ENCODE assay signal across 22 cellular contexts in genomic region chr16:49706620-49707355, GRCh38.
DNase-seq lines count a peak whose midpoint lies in the region; ATAC-seq, FAIRE-seq and TF ChIP-seq lines count a peak whose summit lies in the region.
"Had no signal": no experiment of that assay in that cellular context is flagged by ENCODE, and none has a peak within 500 bp of the region (broad histone marks: within the 10 kb centered on the region; RNA-seq: fewer than 3 reads in every experiment).

No MANE protein-coding gene starts in this region.

- H3K36me3 ChIP-seq in BLaER1: no peaks in the 10 kb centered on the region
- H3K36me3 ChIP-seq in HEK293 (ENCODE audit: control insufficient read depth in 2 of 2, insufficient read depth in 1 of 2, low read length in 2 of 2): no peaks in the 10 kb centered on the region
- H3K36me3 ChIP-seq in kidney (ENCODE audit: control insufficient read depth in 1 of 2, insufficient read depth in 2 of 2, low read length in 2 of 2): no peaks in the 10 kb centered on the region

- CTCF ChIA-PET in HEK293 (lab: Yijun Ruan, JAX): no interaction called here

- H3K9me3 ChIP-seq in BLaER1 (no peaks in the 10 kb centered on the region), HEK293 (ENCODE audit: control insufficient read depth, insufficient read depth, low read depth, low read length) (no peaks in the 10 kb centered on the region), kidney (ENCODE audit: control insufficient read depth in 1 of 2, low read length in 2 of 2) (no peaks in the 10 kb centered on the region)

- H3K27ac Mint-ChIP-seq in progenitor cell of endocrine pancreas: peak overlapping the region; percentile 69
- H3K27ac Mint-ChIP-seq in naive thymus-derived CD8-positive, alpha-beta T cell: no peak overlapping the region
- H3K27ac Mint-ChIP-seq: B cell; CD4-positive, alpha-beta memory T cell had no signal

- no peak for FAIRE-seq in kidney (lab: Jason Lieb, UNC)
- FAIRE-seq: A204.1, D721Med, G401.6, GM12891, HepG2, HTR-8/SVneo had no signal

- ATAC-seq in naive thymus-derived CD8-positive, alpha-beta T cell: no peak
- ATAC-seq: HepG2 had no signal

- peaks cover 10% of the 10 kb centered on the region for H3K4me1 Mint-ChIP-seq in progenitor cell of endocrine pancreas (ENCODE audit: low read depth)
- H3K4me1 Mint-ChIP-seq in naive thymus-derived CD8-positive, alpha-beta T cell: no peaks in the 10 kb centered on the region
- H3K4me1 Mint-ChIP-seq: B cell; CD4-positive, alpha-beta memory T cell had no signal

- H3K4me3 Mint-ChIP-seq in progenitor cell of endocrine pancreas (ENCODE audit: low read depth): no peak overlapping the region
- H3K4me3 Mint-ChIP-seq in naive thymus-derived CD8-positive, alpha-beta T cell: no peak overlapping the region
- H3K4me3 Mint-ChIP-seq: B cell; CD4-positive, alpha-beta memory T cell had no signal

- no peaks in the 10 kb centered on the region for H3K27me3 Mint-ChIP-seq in progenitor cell of endocrine pancreas
- peaks cover 0 to 4% (median 2%) of the 10 kb centered on the region in 5 donors for H3K27me3 Mint-ChIP-seq in naive thymus-derived CD8-positive, alpha-beta T cell
- H3K27me3 Mint-ChIP-seq: B cell had no signal

- H3K4me3 ChIP-seq in BLaER1 (no peak overlapping the region), HEK293 (ENCODE audit: low read depth, low read length) (no peak overlapping the region), kidney (ENCODE audit: low read length in 2 of 2) (no peak overlapping the region)

- peak overlapping the region; percentile 14; the same call in 1 of the 2 replicates for H3K4me2 ChIP-seq in BLaER1

- H3K36me3 Mint-ChIP-seq in progenitor cell of endocrine pancreas (ENCODE audit: insufficient read depth): peaks cover 3% of the 10 kb centered on the region
- no peaks in the 10 kb centered on the region for H3K36me3 Mint-ChIP-seq in naive thymus-derived CD8-positive, alpha-beta T cell
- H3K36me3 Mint-ChIP-seq: CD4-positive, alpha-beta memory T cell had no signal

- TF ChIP-seq CTCF in HEK293 (tag by site-specific recombination; IDR thresholded peaks at IDR 0.05) (no peak), kidney (IDR thresholded peaks at IDR 0.05; ENCODE audit: borderline replicate concordance, extremely low read depth, insufficient read depth) (no peak), progenitor cell of endocrine pancreas (IDR thresholded peaks at IDR 0.05; ENCODE audit: unreplicated experiment) (no peak)

- no peaks in the 10 kb centered on the region for H3K9me3 Mint-ChIP-seq in progenitor cell of endocrine pancreas (ENCODE audit: low read depth)
- H3K9me3 Mint-ChIP-seq in naive thymus-derived CD8-positive, alpha-beta T cell: no peaks in the 10 kb centered on the region

- H3K4me1 ChIP-seq in BLaER1 (peaks cover 100% of the 10 kb centered on the region), HEK293 (ENCODE audit: control insufficient read depth, insufficient read depth, low read length) (no peaks in the 10 kb centered on the region), kidney (ENCODE audit: control insufficient read depth in 1 of 2, insufficient read depth in 1 of 2, low read depth in 1 of 2, low read length in 2 of 2) (no peaks in the 10 kb centered on the region)

- DNase-seq in kidney (peak; percentile 16), progenitor cell of endocrine pancreas (ENCODE audit: low spot score, unreplicated experiment) (no peak), cerebellar cortex (ENCODE audit: low spot score) (no peak), COLO829 (ENCODE audit: low spot score) (no peak)
- DNase-seq in naive thymus-derived CD8-positive, alpha-beta T cell: no peak
- DNase-seq: CD4-positive, alpha-beta memory T cell; COR-L47; DMS153; DMS79 treated with DMSO at 0.1 percent for 48 hours; EL; GOT3; HCEC 1CT had no signal

- H3K9ac ChIP-seq in BLaER1: no peak overlapping the region
- no peak overlapping the region for H3K9ac ChIP-seq in kidney (ENCODE audit: low read length in 2 of 2)

- H3K27ac ChIP-seq in BLaER1 (peak overlapping the region; percentile 43), HEK293 (ENCODE audit: extremely low read depth, low read depth, low read length) (no peak overlapping the region), kidney (ENCODE audit: low read depth in 2 of 2, low read length in 2 of 2) (no peak overlapping the region)
- H3K27ac ChIP-seq: C4-2B had no signal

- intact Hi-C loops in kidney (cut with DNase I): no loop called here

- no peaks in the 10 kb centered on the region for H3K27me3 ChIP-seq in BLaER1

- no peaks in the 10 kb centered on the region for H4K20me1 ChIP-seq in BLaER1

- POLR2A ChIA-PET in HEK293 (lab: Yijun Ruan, JAX): no interaction called here
- POLR2A ChIA-PET in naive thymus-derived CD8-positive, alpha-beta T cell (lab: Charles Lee): no interaction called here

TF ChIP-seq in HEK293, 187 proteins besides CTCF, POLR2A, EP300 and RAD21:
- no peak for TF ChIP-seq ZNF354C (tag by site-specific recombination; IDR thresholded peaks at IDR 0.05; ENCODE audit: borderline replicate concordance, low read depth)
- no peak for TF ChIP-seq ZNF768 (tag by site-specific recombination; IDR thresholded peaks at IDR 0.05)
- no peak for TF ChIP-seq ZNF837 (tag by site-specific recombination; IDR thresholded peaks at IDR 0.05)
- TF ChIP-seq ZBTB17 (tag by site-specific recombination; IDR thresholded peaks at IDR 0.05): no peak
- no peak for TF ChIP-seq ZNF48 (tag by site-specific recombination; IDR thresholded peaks at IDR 0.05)
- TF ChIP-seq ZNF623 (tag by site-specific recombination; IDR thresholded peaks at IDR 0.05): peak; percentile 86
- TF ChIP-seq ZNF16 (tag by site-specific recombination; IDR thresholded peaks at IDR 0.05; ENCODE audit: low read depth): no peak
- no peak for TF ChIP-seq ZNF350 (tag by site-specific recombination; IDR thresholded peaks at IDR 0.05)
